Comparison of ENCODE assay signal across 8 cellular contexts in the genomic region with DNA sequence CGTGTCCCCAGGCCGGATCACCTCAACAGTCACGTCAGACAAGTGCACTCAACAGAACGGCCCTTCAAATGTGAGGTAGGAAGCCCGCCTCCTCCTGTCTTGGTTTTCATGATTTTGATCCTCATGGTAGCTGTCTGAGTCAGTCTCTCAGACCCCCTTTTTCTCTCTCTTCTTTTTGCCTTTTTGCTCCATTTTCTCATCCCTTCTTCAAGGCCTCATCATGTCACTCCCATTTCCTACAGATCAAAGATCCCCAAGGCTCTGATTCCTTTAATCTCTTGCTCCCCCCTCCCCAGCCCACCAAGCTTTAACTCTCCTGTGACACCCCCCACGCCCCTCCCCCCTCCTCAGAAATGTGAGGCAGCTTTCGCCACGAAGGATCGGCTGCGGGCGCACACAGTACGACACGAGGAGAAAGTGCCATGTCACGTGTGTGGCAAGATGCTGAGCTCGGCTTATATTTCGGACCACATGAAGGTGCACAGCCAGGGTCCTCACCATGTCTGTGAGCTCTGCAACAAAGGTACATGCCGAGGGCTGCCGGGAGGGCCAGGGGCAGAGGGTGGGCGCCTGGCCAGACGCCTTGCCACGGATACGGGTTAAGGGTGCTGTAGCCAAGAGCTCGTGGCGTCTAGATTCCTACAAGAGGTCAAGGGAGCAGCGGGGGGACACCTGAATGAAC. TPM values are rescaled to one million over a fixed set of nuclear protein-coding genes. Genes with fewer than 3 reads are reported as not detected.
DNase-seq lines count a peak whose midpoint lies in the region; ATAC-seq and TF ChIP-seq lines count a peak whose summit lies in the region.

No MANE protein-coding gene starts in this region.

- H2BK15ac ChIP-seq in mesenchymal stem cell (ENCODE audit: low read depth, poor library complexity, severe bottlenecking), result no peak overlapping the region

- H3K79me1 ChIP-seq in mesenchymal stem cell (replicated peaks; ENCODE audit: low read length, poor library complexity, severe bottlenecking), result peaks cover 8% of the 10 kb centered on the region

- no peak for TF ChIP-seq CTCF in AG04450 (IDR thresholded peaks at IDR 0.05; ENCODE audit: low read depth, low read length)
- no peak for TF ChIP-seq CTCF in astrocyte of the spinal cord (IDR thresholded peaks at IDR 0.05; ENCODE audit: low read depth, low read length)

- no peak overlapping the region for H3K23ac ChIP-seq in mesenchymal stem cell (ENCODE audit: low read length in 2 of 2)

- H3K4me3 ChIP-seq in AG04450 (ENCODE audit: low read depth, low read length), result peak overlapping the region; percentile 72
- peak overlapping the region; percentile 91 for H3K4me3 ChIP-seq in Jurkat, Clone E6-1 (ENCODE audit: low read length)
- peak overlapping the region; percentile 64 for H3K4me3 ChIP-seq in astrocyte of the spinal cord (ENCODE audit: low read depth, low read length)
- H3K4me3 ChIP-seq in mesenchymal stem cell (ENCODE audit: insufficient read depth in 1 of 2, low read depth in 1 of 2, low read length in 2 of 2), result peak overlapping the region; percentile 66 to 81

- no peak overlapping the region for H2AK5ac ChIP-seq in mesenchymal stem cell (ENCODE audit: low read length, severe bottlenecking)

- H3K27ac ChIP-seq in AG04450 (ENCODE audit: low read depth, low read length) (peak overlapping the region; percentile 65), mesenchymal stem cell (ENCODE audit: low read length, poor library complexity, severe bottlenecking) (peak overlapping the region; percentile 51)

- H3K18ac ChIP-seq in mesenchymal stem cell (ENCODE audit: low read depth in 1 of 2, low read length in 2 of 2), result peak overlapping the region; percentile 1 to 68

- peak overlapping the region; percentile 91 for H3K9ac ChIP-seq in mesenchymal stem cell (ENCODE audit: low read length)

- no peak overlapping the region for H2BK5ac ChIP-seq in mesenchymal stem cell (ENCODE audit: low read depth, low read length, poor library complexity, severe bottlenecking)

- H4K8ac ChIP-seq in mesenchymal stem cell (ENCODE audit: low read length), result peak overlapping the region; percentile 70

- peak overlapping the region in 1 of 2 experiments; percentile 24 for H2BK12ac ChIP-seq in mesenchymal stem cell (ENCODE audit: low read length in 2 of 2)

- peak overlapping the region in 1 of 2 experiments; percentile 57 for H3K4ac ChIP-seq in mesenchymal stem cell (ENCODE audit: low read depth in 1 of 2, low read length in 2 of 2)

- no peaks in the 10 kb centered on the region for H3K9me3 ChIP-seq in AG04450 (ENCODE audit: control insufficient read depth, insufficient read depth, low read length)
- no peaks in the 10 kb centered on the region for H3K9me3 ChIP-seq in mesenchymal stem cell (ENCODE audit: control insufficient read depth, low read length)

- WGBS in mesenchymal stem cell, result 52% methylated on average over 25 of the region's 25 CpGs

- ATAC-seq in GM19397 (IDR thresholded peaks at IDR 0.05; ENCODE audit: unreplicated experiment), result no peak

- peak overlapping the region; percentile 70 for H3K4me2 ChIP-seq in mesenchymal stem cell (ENCODE audit: low read length, poor library complexity, severe bottlenecking)

- H3K14ac ChIP-seq in mesenchymal stem cell (ENCODE audit: low read length in 2 of 2), result peak overlapping the region in 1 of 2 experiments; percentile 88

- H3K27me3 ChIP-seq in AG04450 (ENCODE audit: control insufficient read depth, insufficient read depth, low read length) (no peaks in the 10 kb centered on the region), mesenchymal stem cell (ENCODE audit: control insufficient read depth in 1 of 2, insufficient read depth in 1 of 2, low read length in 2 of 2) (no peaks in the 10 kb centered on the region)

- in situ Hi-C loops in astrocyte of the spinal cord (cut with HindIII; ENCODE audit: low sequenced_read_pairs), result no loop called here

- no peak overlapping the region for H2AFZ ChIP-seq in mesenchymal stem cell (ENCODE audit: low read depth, low read length)

- no peak overlapping the region for H2BK120ac ChIP-seq in mesenchymal stem cell (ENCODE audit: low read depth, low read length)

- DNase-seq in AG04450 (ENCODE audit: low read depth, low spot score), result no peak
- no peak for DNase-seq in Jurkat, Clone E6-1 (ENCODE audit: low read depth, low spot score)
- no peak for DNase-seq in astrocyte of the spinal cord (ENCODE audit: low read depth, low spot score)
- DNase-seq in mesenchymal stem cell, result no peak
- DNase-seq in GM19238 (ENCODE audit: insufficient read length, low spot score), result no peak
- no peak for DNase-seq in DMS114 treated with DMSO at 0.1 percent for 48 hours (lab: John Stamatoyannopoulos, UW; ENCODE audit: unreplicated experiment)
- DNase-seq in anterior cingulate cortex (lab: John Stamatoyannopoulos, UW), result no peak

- POLR2A ChIA-PET in AG04450 (lab: Yijun Ruan, JAX), result interaction anchor here (0.8 to 2.0 kb wide), 5 partner anchors 8 to 118 kb away, joined by 4 to 14 read pairs (median 5); a partner anchor contains a TSS

- CTCF ChIA-PET in AG04450 (lab: Charles Lee), result interaction anchor here (1.0 to 3.2 kb wide), 7 partner anchors 8 to 165 kb away, joined by 3 to 45 read pairs (median 6); a partner anchor contains a TSS

- H3K4me1 ChIP-seq in mesenchymal stem cell (ENCODE audit: control insufficient read depth, insufficient read depth, low read depth, low read length), result peaks cover 65% of the 10 kb centered on the region

- no peak overlapping the region for H4K91ac ChIP-seq in mesenchymal stem cell (ENCODE audit: low read length)

- peaks cover 16 to 33% of the 10 kb centered on the region in 2 experiments for H3K36me3 ChIP-seq in mesenchymal stem cell (ENCODE audit: control insufficient read depth in 1 of 2, insufficient read depth in 2 of 2, low read depth in 1 of 2, low read length in 2 of 2)

RNA-seq across cellular contexts. Expression of a gene that starts 2.0 kb away (rescaled TPM):
- 58.4 and 79.6 TPM in 2 replicates for polyA plus RNA-seq in AG04450 (2011; rRNA removed)
- polyA minus RNA-seq in AG04450 (2011; rRNA and poly(A)+ RNA removed), result 141 and 195 TPM in 2 replicates
- polyA plus RNA-seq in Jurkat, Clone E6-1 (2012; ENCODE audit: insufficient read depth, insufficient read length), result 1,001 TPM
- polyA plus RNA-seq in mesenchymal stem cell (2013, experiment 1 of 2), result 89.1 TPM
- polyA plus RNA-seq in mesenchymal stem cell (2013, experiment 2 of 2), result 90.3 TPM

RNA-seq across cellular contexts. Expression of a gene that starts 3.6 kb away (rescaled TPM):
- 5.7 and 6.1 TPM in 2 replicates for polyA plus RNA-seq in AG04450 (2011; rRNA removed)
- polyA minus RNA-seq in AG04450 (2011; rRNA and poly(A)+ RNA removed), result 3.6 and 3.7 TPM in 2 replicates
- 0.85 TPM for polyA plus RNA-seq in Jurkat, Clone E6-1 (2012; ENCODE audit: insufficient read depth, insufficient read length)
- polyA plus RNA-seq in mesenchymal stem cell (2013, experiment 1 of 2), result 3.8 TPM
- polyA plus RNA-seq in mesenchymal stem cell (2013, experiment 2 of 2), result 4.1 TPM

RNA-seq across cellular contexts. Expression of a gene that starts 7.6 kb away (rescaled TPM):
- polyA plus RNA-seq in AG04450 (2011; rRNA removed), result 14.3 and 14.5 TPM in 2 replicates
- 2.7 and 4.9 TPM in 2 replicates for polyA minus RNA-seq in AG04450 (2011; rRNA and poly(A)+ RNA removed)
- 64.3 TPM for polyA plus RNA-seq in Jurkat, Clone E6-1 (2012; ENCODE audit: insufficient read depth, insufficient read length)
- 16.9 TPM for polyA plus RNA-seq in mesenchymal stem cell (2013, experiment 1 of 2)
- polyA plus RNA-seq in mesenchymal stem cell (2013, experiment 2 of 2), result 17.5 TPM

RNA-seq across cellular contexts. Expression of a gene that starts 11.9 kb away (rescaled TPM):
- polyA plus RNA-seq in AG04450 (2011; rRNA removed), result 251 and 321 TPM in 2 replicates
- 629 and 988 TPM in 2 replicates for polyA minus RNA-seq in AG04450 (2011; rRNA and poly(A)+ RNA removed)
- 3.6 TPM for polyA plus RNA-seq in Jurkat, Clone E6-1 (2012; ENCODE audit: insufficient read depth, insufficient read length)
- 148 TPM for polyA plus RNA-seq in mesenchymal stem cell (2013, experiment 1 of 2)
- polyA plus RNA-seq in mesenchymal stem cell (2013, experiment 2 of 2), result 142 TPM

RNA-seq across cellular contexts. Expression of a gene that starts 17.8 kb away (rescaled TPM):
- 14.1 and 19.9 TPM in 2 replicates for polyA plus RNA-seq in AG04450 (2011; rRNA removed)
- 32.2 and 33.5 TPM in 2 replicates for polyA minus RNA-seq in AG04450 (2011; rRNA and poly(A)+ RNA removed)
- polyA plus RNA-seq in Jurkat, Clone E6-1 (2012; ENCODE audit: insufficient read depth, insufficient read length), result 169 TPM
- polyA plus RNA-seq in mesenchymal stem cell (2013, experiment 1 of 2), result 8.5 TPM
- polyA plus RNA-seq in mesenchymal stem cell (2013, experiment 2 of 2), result 8.1 TPM
